8 cellular contexts compared by ENCODE assay signal in genomic region chr1:20640183-20640597, GRCh38.
A peak's percentile ranks its signal among the peaks of the same experiment; 100 is the strongest.
DNase-seq lines count a peak whose midpoint lies in the region; ATAC-seq and FAIRE-seq lines count a peak whose summit lies in the region.

No MANE protein-coding gene starts in this region.

- no peaks in the 10 kb centered on the region for H3K27me3 ChIP-seq in effector memory CD4-positive, alpha-beta T cell (replicated peaks; ENCODE audit: control insufficient read depth, insufficient read depth, low read length, poor library complexity, severe bottlenecking)

- H3K4me3 ChIP-seq in effector memory CD4-positive, alpha-beta T cell (ENCODE audit: insufficient read depth, low read depth, low read length, poor library complexity, severe bottlenecking) = no peak overlapping the region

- no peak overlapping the region for H3K27ac ChIP-seq in effector memory CD4-positive, alpha-beta T cell (ENCODE audit: insufficient read depth, low read length, poor library complexity, severe bottlenecking)

- no peak for ATAC-seq in GM21367 (IDR thresholded peaks at IDR 0.05; ENCODE audit: unreplicated experiment)

- H3K9me3 ChIP-seq in effector memory CD4-positive, alpha-beta T cell (ENCODE audit: control insufficient read depth, low read length) = no peaks in the 10 kb centered on the region

- peak; percentile 66 for FAIRE-seq in GM18507 (lab: Jason Lieb, UNC)

- H3K36me3 ChIP-seq in effector memory CD4-positive, alpha-beta T cell (ENCODE audit: control insufficient read depth, insufficient read depth, low read length) = peaks cover 24% of the 10 kb centered on the region

- H3K4me1 ChIP-seq in effector memory CD4-positive, alpha-beta T cell (ENCODE audit: control insufficient read depth, insufficient read depth, low read length, poor library complexity, severe bottlenecking) = no peaks in the 10 kb centered on the region

- peak; percentile 73 for DNase-seq in AG08395 (ENCODE audit: low spot score)
- DNase-seq in GM18507 (ENCODE audit: extremely low spot score, insufficient read length, low read depth) = no peak
- peak; percentile 33 for DNase-seq in NCI-H345 treated with DMSO at 0.1 percent for 48 hours (lab: John Stamatoyannopoulos, UW; ENCODE audit: unreplicated experiment)
- peak; percentile 53 for DNase-seq in activated CD4-positive, alpha-beta T cell treated with anti-CD3 and anti-CD28 coated beads, Interleukin-2, amount 50 U/mL, for 1 hour
- peak; percentile 12 to 32 (median 17) for DNase-seq in effector memory CD4-positive, alpha-beta T cell
- DNase-seq in midbrain (lab: John Stamatoyannopoulos, UW) = peak; percentile 56
- DNase-seq in superior temporal gyrus (ENCODE audit: extremely low spot score) = peak; percentile 79
